In the genomic region with DNA sequence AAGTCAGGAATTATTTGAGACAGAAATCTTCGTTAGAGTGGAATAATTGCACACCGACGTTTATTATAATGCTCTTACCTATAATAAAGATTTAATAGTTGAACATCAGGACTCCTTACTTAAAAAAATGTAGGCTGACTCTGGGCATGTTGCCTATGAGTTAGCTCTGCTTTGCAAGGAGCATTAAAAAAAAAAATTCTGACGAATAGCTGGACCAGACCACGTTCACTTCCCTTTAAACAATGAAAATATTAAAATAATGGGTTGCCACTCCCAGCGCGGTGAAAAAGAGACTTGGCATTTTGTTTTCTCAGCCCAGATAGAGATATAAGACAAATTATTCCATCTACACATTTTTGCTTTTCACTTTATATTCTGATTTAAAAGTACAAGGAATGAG, we compare ENCODE assay signal across 8 cellular contexts. TPM values are rescaled to one million over a fixed set of nuclear protein-coding genes. Genes with fewer than 3 reads are reported as not detected.
DNase-seq lines count a peak whose midpoint lies in the region; ATAC-seq, FAIRE-seq and TF ChIP-seq lines count a peak whose summit lies in the region.

No MANE protein-coding gene starts in this region.

- H3K14ac ChIP-seq in IMR-90 (replicated peaks; ENCODE audit: low read depth, low read length) = 0 out of 2 replicates have a peak overlapping the region, but pooled peaks have one; percentile 8

- peaks cover 8 to 28% of the 10 kb centered on the region in 2 experiments; a peak in 3 of 4 replicates for H3K79me1 ChIP-seq in IMR-90 (ENCODE audit: low read depth in 1 of 2, low read length in 2 of 2)

- dilution Hi-C loops in IMR-90 (cut with HindIII; ENCODE audit: low sequenced_read_pairs, unreplicated experiment) = no loop called here

- H2BK120ac ChIP-seq in IMR-90 (ENCODE audit: low read depth, low read length) = no peak overlapping the region

- ATAC-seq in IMR-90 (ENCODE audit: low read depth) (no peak), K562 (no peak), upper lobe of left lung (ENCODE audit: low FRiP score in 2 of 2) (no peak), HG02759 (IDR thresholded peaks at IDR 0.05; ENCODE audit: unreplicated experiment) (no peak), sciatic nerve (no peak)

- H3K27ac ChIP-seq in IMR-90 (ENCODE audit: insufficient read depth, low read length) = peak overlapping the region; percentile 6; the same call in 1 of the 2 replicates
- peak overlapping the region; percentile 86; the same call in 2 of the 3 replicates for H3K27ac ChIP-seq in K562 (ENCODE audit: extremely low read depth, low read depth, low read length)
- H3K27ac ChIP-seq in upper lobe of left lung = peak overlapping the region; percentile 83 to 93 (median 88)

- peaks cover 0 to 2% (median 0%) of the 10 kb centered on the region in 7 donors for H3K9me3 Mint-ChIP-seq in CD14-positive monocyte

- H3K27ac Mint-ChIP-seq in CD14-positive monocyte = peak overlapping the region; percentile 93 to 98 (median 97)

- H4K20me1 ChIP-seq in IMR-90 (ENCODE audit: insufficient read depth, low read length) = no peaks in the 10 kb centered on the region
- H4K20me1 ChIP-seq in K562 (replicated peaks; ENCODE audit: control insufficient read depth, insufficient read depth, low read length) = 0 out of 2 replicates have a peak, but pooled peaks cover 5% of the 10 kb centered on the region

- H3K4me3 Mint-ChIP-seq in CD14-positive monocyte = peak overlapping the region; percentile 98 to 99

- no peak overlapping the region for H2BK20ac ChIP-seq in IMR-90 (ENCODE audit: low read depth, low read length)

- H2AK5ac ChIP-seq in IMR-90 (ENCODE audit: low read depth, low read length) = no peak overlapping the region

- DNase-seq in CD14-positive monocyte (ENCODE audit: low spot score) (no peak), IMR-90 (peak; percentile 43), K562 (ENCODE audit: extremely low read depth in 1 of 4, low spot score in 3 of 4) (no peak), lower leg skin (ENCODE audit: low spot score in 2 of 2) (no peak), upper lobe of left lung (no peak), sciatic nerve (ENCODE audit: low spot score) (no peak)
- no peak for DNase-seq in central memory CD4-positive, alpha-beta T cell

- H3K18ac ChIP-seq in IMR-90 (ENCODE audit: low read depth, low read length) = peak overlapping the region; percentile 19; the same call in 1 of the 2 replicates

- H3K4me2 ChIP-seq in IMR-90 (ENCODE audit: low read depth, low read length) (peak overlapping the region; percentile 80), K562 (ENCODE audit: insufficient read depth, low read length) (peak overlapping the region; percentile 95)

- no peaks in the 10 kb centered on the region for H3K27me3 ChIP-seq in IMR-90 (ENCODE audit: control insufficient read depth, insufficient read depth, low read length)
- H3K27me3 ChIP-seq in K562 (ENCODE audit: control insufficient read depth in 2 of 2, insufficient read depth in 2 of 2, low read length in 2 of 2) = no peaks in the 10 kb centered on the region
- H3K27me3 ChIP-seq in upper lobe of left lung = no peaks in the 10 kb centered on the region

- no peaks in the 10 kb centered on the region for H3K36me3 ChIP-seq in IMR-90 (ENCODE audit: control insufficient read depth, insufficient read depth, low read length)
- 0 out of 3 replicates have a peak, but pooled peaks cover 3% of the 10 kb centered on the region for H3K36me3 ChIP-seq in K562 (ENCODE audit: control insufficient read depth, insufficient read depth, low read length)
- H3K36me3 ChIP-seq in upper lobe of left lung = no peaks in the 10 kb centered on the region

- H2AFZ ChIP-seq in IMR-90 (replicated peaks; ENCODE audit: low read length, poor library complexity) (no peak overlapping the region), K562 (ENCODE audit: low read depth, low read length) (peak overlapping the region; percentile 98)

- TF ChIP-seq RAD21 in IMR-90 (IDR thresholded peaks at IDR 0.05; ENCODE audit: low read length) (no peak), K562 (CRISPR knock-in tag; conservative IDR thresholded peaks at IDR 0.05 in 1 of 2, IDR thresholded peaks at IDR 0.05 in 1 of 2) (no peak)

- no peak for TF ChIP-seq POLR2A in IMR-90 (IDR thresholded peaks at IDR 0.05; ENCODE audit: low read depth, low read length)
- no peak for TF ChIP-seq POLR2A in K562 (conservative IDR thresholded peaks at IDR 0.05)
- no peak for TF ChIP-seq POLR2A in lower leg skin (IDR thresholded peaks at IDR 0.05)
- no peak for TF ChIP-seq POLR2A in upper lobe of left lung (IDR thresholded peaks at IDR 0.05)

- H3K4ac ChIP-seq in IMR-90 (ENCODE audit: low read depth, low read length) = peak overlapping the region; percentile 22; the same call in 1 of the 2 replicates

- CTCF ChIA-PET in IMR-90 (lab: Yijun Ruan, JAX) (no interaction called here), K562 (lab: Yijun Ruan, JAX; ENCODE audit: low intra/inter-chr PET ratio) (no interaction called here)

- intact Hi-C loops in CD14-positive monocyte (cut with micrococcal nuclease) (loop anchor here (2.0 to 5.0 kb wide), 4 partner anchors 53 to 173 kb away; a partner anchor contains a TSS), IMR-90 (cut with micrococcal nuclease) (loop anchor here (1.0 to 5.0 kb wide), 3 partner anchors 134 to 218 kb away; a partner anchor contains a TSS), K562 (cut with micrococcal nuclease) (loop anchor here (1.0 to 5.0 kb wide), 5 partner anchors 48 to 223 kb away; a partner anchor contains a TSS), lower leg skin (cut with DNase I; ENCODE audit: low total_unique reads) (no loop called here), sciatic nerve (cut with DNase I) (no loop called here)

- H2BK15ac ChIP-seq in IMR-90 (ENCODE audit: low read depth, low read length) = no peak overlapping the region

- H3K9ac ChIP-seq in IMR-90 (ENCODE audit: low read depth, low read length) = peak overlapping the region; percentile 83; the same call in 1 of the 2 replicates
- H3K9ac ChIP-seq in K562 (ENCODE audit: insufficient read depth in 1 of 2, low read depth in 2 of 2, low read length in 2 of 2) = peak overlapping the region in 1 of 2 experiments; percentile 84; a peak in 3 of 4 replicates

- H3K27me3 Mint-ChIP-seq in CD14-positive monocyte (ENCODE audit: low read depth in 3 of 3) = no peaks in the 10 kb centered on the region

- TF ChIP-seq CTCF in CD14-positive monocyte (IDR thresholded peaks at IDR 0.05) (no peak), IMR-90 (conservative IDR thresholded peaks at IDR 0.05; ENCODE audit: low read depth, low read length) (no peak), K562 (IDR thresholded peaks at IDR 0.05 in 2 of 3, conservative IDR thresholded peaks at IDR 0.05 in 1 of 3; ENCODE audit: insufficient read depth in 2 of 3, low read depth in 1 of 3, low read length in 3 of 3) (no peak), lower leg skin (IDR thresholded peaks at IDR 0.05) (no peak), upper lobe of left lung (IDR thresholded peaks at IDR 0.05) (no peak)

- peaks cover 30% of the 10 kb centered on the region for H3K4me1 Mint-ChIP-seq in CD14-positive monocyte

- H3K9me3 ChIP-seq in IMR-90 (ENCODE audit: control insufficient read depth, insufficient read depth, low read length) = no peaks in the 10 kb centered on the region
- H3K9me3 ChIP-seq in K562 (replicated peaks; ENCODE audit: control insufficient read depth, insufficient read depth, low read depth, low read length) = no peaks in the 10 kb centered on the region
- no peaks in the 10 kb centered on the region for H3K9me3 ChIP-seq in upper lobe of left lung

- peak overlapping the region; percentile 28; the same call in 1 of the 2 replicates for H4K91ac ChIP-seq in IMR-90 (ENCODE audit: insufficient read depth, low read depth, low read length)

- H2BK5ac ChIP-seq in IMR-90 (ENCODE audit: low read depth, low read length, poor library complexity, severe bottlenecking) = peak overlapping the region; percentile 86

- TF ChIP-seq EP300 in K562 (IDR thresholded peaks at IDR 0.05; ENCODE audit: low read length) = no peak
- TF ChIP-seq EP300 in upper lobe of left lung (IDR thresholded peaks at IDR 0.05) = no peak

- no peak for FAIRE-seq in K562 (lab: Jason Lieb, UNC)

- no peak overlapping the region for H2AK9ac ChIP-seq in IMR-90 (replicated peaks; ENCODE audit: low read depth, low read length, poor library complexity)

- peak overlapping the region; percentile 13; the same call in 1 of the 2 replicates for H4K5ac ChIP-seq in IMR-90 (ENCODE audit: low read depth, low read length)

- H3K4me1 ChIP-seq in IMR-90 (ENCODE audit: control insufficient read depth, insufficient read depth, low read length) = no peaks in the 10 kb centered on the region
- no peaks in the 10 kb centered on the region; a peak in 3 of 5 replicates for H3K4me1 ChIP-seq in K562 (replicated peaks in 1 of 2; ENCODE audit: control insufficient read depth in 2 of 2, insufficient read depth in 2 of 2, low read length in 2 of 2)
- H3K4me1 ChIP-seq in upper lobe of left lung = peaks cover 19 to 32% (median 25%) of the 10 kb centered on the region in 4 donors

- H3K23ac ChIP-seq in IMR-90 (ENCODE audit: low read depth, low read length) = peak overlapping the region; percentile 30; the same call in 1 of the 2 replicates

- BruUV-seq in IMR-90 (replicated peaks; lab: Mats Ljungman, UMichigan) (no TSS peak), K562 (replicated peaks; lab: Mats Ljungman, UMichigan) (no TSS peak)

- in situ Hi-C loops in IMR-90 (cut with MboI; ENCODE audit: low sequenced_read_pairs) = loop anchor here (10.0 kb wide), 1 partner anchor 170 kb away; a partner anchor contains a TSS
- in situ Hi-C loops in K562 (cut with MboI) = no loop called here

- no CpG with 5 or more reads among the region's 7 CpGs for WGBS in IMR-90 (ENCODE audit: extremely low coverage in 2 of 2, insufficient read length in 1 of 2), 2 experiments
- 0% methylated on average over 7 of the region's 7 CpGs for WGBS in K562 (ENCODE audit: insufficient coverage, low coverage, missing lambda C conversion rate)
- 0 to 1% methylated on average over 7 of the region's 7 CpGs for WGBS in lower leg skin, 2 donors
- WGBS in upper lobe of left lung, 2 donors = 1 to 2% methylated on average over 7 of the region's 7 CpGs

- H3K36me3 Mint-ChIP-seq in CD14-positive monocyte = no peaks in the 10 kb centered on the region

- H3K79me2 ChIP-seq in K562 (ENCODE audit: control insufficient read depth, insufficient read depth, low read length) = peaks cover 83% of the 10 kb centered on the region

- H3K9me1 ChIP-seq in IMR-90 (ENCODE audit: insufficient read depth, low read length) = no peaks in the 10 kb centered on the region
- no peaks in the 10 kb centered on the region for H3K9me1 ChIP-seq in K562 (ENCODE audit: control insufficient read depth, insufficient read depth, low read length)

- peak overlapping the region; percentile 82 for H3K4me3 ChIP-seq in IMR-90 (ENCODE audit: insufficient read depth, low read depth, low read length)
- peak overlapping the region; percentile 91 for H3K4me3 ChIP-seq in K562
- peak overlapping the region; percentile 29 for H3K4me3 ChIP-seq in lower leg skin (ENCODE audit: low read depth, poor library complexity, severe bottlenecking)
- H3K4me3 ChIP-seq in upper lobe of left lung = peak overlapping the region; percentile 42 to 71 (median 68)

- H3K56ac ChIP-seq in IMR-90 (ENCODE audit: extremely low read depth, insufficient read depth, low read length) = peak overlapping the region; percentile 79; the same call in 1 of the 2 replicates

- POLR2A ChIA-PET in IMR-90 (lab: Charles Lee; ENCODE audit: unreplicated experiment) = no interaction called here
- POLR2A ChIA-PET in K562 (lab: Yijun Ruan, JAX) = interaction anchor here (0.8 to 1.7 kb wide), 3 partner anchors 16 to 51 kb away, joined by 3 to 5 read pairs (median 3); a partner anchor contains a TSS

- peak overlapping the region; percentile 53 to 88 for H4K8ac ChIP-seq in IMR-90 (ENCODE audit: low read depth in 2 of 2, low read length in 2 of 2)

RNA-seq across cellular contexts. Expression of a gene that starts 0.5 kb away (rescaled TPM):
- polyA plus RNA-seq in CD14-positive monocyte = 1 to 10 TPM in 1 of 2 donors, under 1 TPM in 1; 0.66 to 1.6 TPM
- total RNA-seq in IMR-90 (2012; rRNA removed) = 7.0 and 10.3 TPM in 2 replicates
- 1.7 TPM in 2 replicates for polyA plus RNA-seq in IMR-90 (2012; rRNA removed)
- 0.55 and 0.57 TPM in 2 replicates for polyA plus RNA-seq in IMR-90 (2012; cell fraction: cytosol; rRNA removed)
- polyA plus RNA-seq in IMR-90 (2012; cell fraction: nucleus; rRNA removed; ENCODE audit: low replicate concordance) = 1.1 and 2.7 TPM in 2 replicates
- total RNA-seq in K562 (2011; cell fraction: chromatin; rRNA removed; ENCODE audit: low replicate concordance) = 27.1 and 71.5 TPM in 2 replicates
- 17.3 and 20.1 TPM in 2 replicates for total RNA-seq in K562 (2011; cell fraction: nucleolus; rRNA removed)
- 29.0 and 35.0 TPM in 2 replicates for total RNA-seq in K562 (2011; cell fraction: nucleoplasm; rRNA removed)
- total RNA-seq in K562 (2014; rRNA removed) = 5.4 and 6.8 TPM in 2 replicates
- total RNA-seq in K562 (2014; rRNA removed; fragmentation: Illumina TruSeq; extraction: Trizol) = 12.8 and 13.7 TPM in 2 replicates
- 10.5 and 11.7 TPM in 2 replicates for total RNA-seq in K562 (2015; rRNA removed; fragmentation: Illumina TruSeq; extraction: Trizol)
- total RNA-seq in K562 (2021) = 10.7 and 14.4 TPM in 2 replicates
- polyA plus RNA-seq in K562 (2011; rRNA removed) = 7.4 and 9.7 TPM in 2 replicates
- polyA plus RNA-seq in K562 (2011; cell fraction: cytosol; rRNA removed) = 2.5 and 2.7 TPM in 2 replicates
- 7.4 and 9.1 TPM in 2 replicates for polyA plus RNA-seq in K562 (2011; cell fraction: nucleus; rRNA removed)
- polyA plus RNA-seq in K562 (2012) = 3.6 and 4.5 TPM in 2 replicates
- polyA plus RNA-seq in K562 (2014; fragmentation: Illumina TruSeq; extraction: Trizol) = 5.1 and 6.2 TPM in 2 replicates
- 1 to 10 TPM; 6.1 TPM for polyA plus RNA-seq in K562 (2014; fragmentation: Nextera tagmentation; extraction: Ambion mirVana)
- polyA plus RNA-seq in K562 (2014; rRNA removed) = 4.0 and 5.1 TPM in 2 replicates
- 22.3 and 24.1 TPM in 2 replicates for polyA minus RNA-seq in K562 (2011; rRNA and poly(A)+ RNA removed)
- 8.4 and 9.6 TPM in 2 replicates for polyA minus RNA-seq in K562 (2011; cell fraction: cytosol; rRNA and poly(A)+ RNA removed)
- polyA minus RNA-seq in K562 (2011; cell fraction: nucleus; rRNA and poly(A)+ RNA removed) = 25.7 and 31.1 TPM in 2 replicates
- 1 to 10 TPM; 3.8 to 9.1 (median 6.0) TPM for total RNA-seq in lower leg skin
- 10 to 100 TPM in 1 of 6 donors, 1 to 10 TPM in 5; 3.3 to 34.6 (median 4.6) TPM for total RNA-seq in upper lobe of left lung
- total RNA-seq in sciatic nerve = 8.8 TPM

RNA-seq across cellular contexts. Expression of a gene that starts 0.9 kb away (rescaled TPM):
- polyA plus RNA-seq in CD14-positive monocyte = 10 to 100 TPM; 42.5 to 50.3 TPM
- total RNA-seq in IMR-90 (2012; rRNA removed) = 8.6 and 31.1 TPM in 2 replicates
- 40.2 and 45.3 TPM in 2 replicates for polyA plus RNA-seq in IMR-90 (2012; rRNA removed)
- 3.9 and 7.7 TPM in 2 replicates for polyA plus RNA-seq in IMR-90 (2012; cell fraction: cytosol; rRNA removed)
- 2.7 and 24.7 TPM in 2 replicates for polyA plus RNA-seq in IMR-90 (2012; cell fraction: nucleus; rRNA removed; ENCODE audit: low replicate concordance)
- total RNA-seq in K562 (2011; cell fraction: chromatin; rRNA removed; ENCODE audit: low replicate concordance) = 9.9 and 32.9 TPM in 2 replicates
- total RNA-seq in K562 (2011; cell fraction: nucleolus; rRNA removed) = 8.2 TPM in 2 replicates
- total RNA-seq in K562 (2011; cell fraction: nucleoplasm; rRNA removed) = 17.8 and 21.4 TPM in 2 replicates
- total RNA-seq in K562 (2014; rRNA removed) = 43.6 and 48.2 TPM in 2 replicates
- total RNA-seq in K562 (2014; rRNA removed; fragmentation: Illumina TruSeq; extraction: Trizol) = 44.5 and 55.6 TPM in 2 replicates
- 48.2 and 54.2 TPM in 2 replicates for total RNA-seq in K562 (2015; rRNA removed; fragmentation: Illumina TruSeq; extraction: Trizol)
- total RNA-seq in K562 (2021) = 53.1 and 56.5 TPM in 2 replicates
- 44.1 and 65.2 TPM in 2 replicates for polyA plus RNA-seq in K562 (2011; rRNA removed)
- polyA plus RNA-seq in K562 (2011; cell fraction: cytosol; rRNA removed) = 5.2 and 13.1 TPM in 2 replicates
- polyA plus RNA-seq in K562 (2011; cell fraction: nucleus; rRNA removed) = 12.7 and 18.0 TPM in 2 replicates
- 59.1 and 85.1 TPM in 2 replicates for polyA plus RNA-seq in K562 (2012)
- 85.5 and 88.0 TPM in 2 replicates for polyA plus RNA-seq in K562 (2014; fragmentation: Illumina TruSeq; extraction: Trizol)
- 10 to 100 TPM; 84.3 to 88.6 TPM for polyA plus RNA-seq in K562 (2014; fragmentation: Nextera tagmentation; extraction: Ambion mirVana)
- 107 and 112 TPM in 2 replicates for polyA plus RNA-seq in K562 (2014; rRNA removed)
- polyA minus RNA-seq in K562 (2011; rRNA and poly(A)+ RNA removed) = 18.3 and 24.1 TPM in 2 replicates
- 6.1 and 9.2 TPM in 2 replicates for polyA minus RNA-seq in K562 (2011; cell fraction: cytosol; rRNA and poly(A)+ RNA removed)
- polyA minus RNA-seq in K562 (2011; cell fraction: nucleus; rRNA and poly(A)+ RNA removed) = 10.5 and 15.4 TPM in 2 replicates
- 10 to 100 TPM; 21.0 to 23.5 (median 21.2) TPM for total RNA-seq in lower leg skin
- total RNA-seq in upper lobe of left lung = 10 to 100 TPM; 10.5 to 54.1 (median 27.1) TPM
- total RNA-seq in sciatic nerve = 47.1 TPM

RNA-seq across cellular contexts. Expression of a gene that starts 51.3 kb away (rescaled TPM):
- polyA plus RNA-seq in CD14-positive monocyte = 1 to 10 TPM; 3.3 to 5.4 TPM
- 25.6 and 29.6 TPM in 2 replicates for total RNA-seq in IMR-90 (2012; rRNA removed)
- polyA plus RNA-seq in IMR-90 (2012; rRNA removed) = 13.1 and 18.1 TPM in 2 replicates
- polyA plus RNA-seq in IMR-90 (2012; cell fraction: cytosol; rRNA removed) = 8.2 and 10.1 TPM in 2 replicates
- polyA plus RNA-seq in IMR-90 (2012; cell fraction: nucleus; rRNA removed; ENCODE audit: low replicate concordance) = 90.5 and 241 TPM in 2 replicates
- 104 and 187 TPM in 2 replicates for total RNA-seq in K562 (2011; cell fraction: chromatin; rRNA removed; ENCODE audit: low replicate concordance)
- 56.2 and 57.9 TPM in 2 replicates for total RNA-seq in K562 (2011; cell fraction: nucleolus; rRNA removed)
- total RNA-seq in K562 (2011; cell fraction: nucleoplasm; rRNA removed) = 61.8 and 67.6 TPM in 2 replicates
- total RNA-seq in K562 (2014; rRNA removed) = 16.8 and 20.7 TPM in 2 replicates
- total RNA-seq in K562 (2014; rRNA removed; fragmentation: Illumina TruSeq; extraction: Trizol) = 30.3 and 31.5 TPM in 2 replicates
- 31.7 and 34.4 TPM in 2 replicates for total RNA-seq in K562 (2015; rRNA removed; fragmentation: Illumina TruSeq; extraction: Trizol)
- total RNA-seq in K562 (2021) = 28.9 and 34.1 TPM in 2 replicates
- 50.4 and 57.6 TPM in 2 replicates for polyA plus RNA-seq in K562 (2011; rRNA removed)
- polyA plus RNA-seq in K562 (2011; cell fraction: cytosol; rRNA removed) = 7.3 and 14.9 TPM in 2 replicates
- polyA plus RNA-seq in K562 (2011; cell fraction: nucleus; rRNA removed) = 210 and 319 TPM in 2 replicates
- 14.4 and 14.5 TPM in 2 replicates for polyA plus RNA-seq in K562 (2012)
- polyA plus RNA-seq in K562 (2014; fragmentation: Illumina TruSeq; extraction: Trizol) = 20.9 and 24.8 TPM in 2 replicates
- polyA plus RNA-seq in K562 (2014; fragmentation: Nextera tagmentation; extraction: Ambion mirVana) = 10 to 100 TPM; 13.3 to 21.2 TPM
- polyA plus RNA-seq in K562 (2014; rRNA removed) = 23.7 and 27.9 TPM in 2 replicates
- 62.8 and 68.7 TPM in 2 replicates for polyA minus RNA-seq in K562 (2011; rRNA and poly(A)+ RNA removed)
- 8.3 and 10.3 TPM in 2 replicates for polyA minus RNA-seq in K562 (2011; cell fraction: cytosol; rRNA and poly(A)+ RNA removed)
- polyA minus RNA-seq in K562 (2011; cell fraction: nucleus; rRNA and poly(A)+ RNA removed) = 98.7 and 145 TPM in 2 replicates
- 10 to 100 TPM; 32.0 to 42.6 (median 34.0) TPM for total RNA-seq in lower leg skin
- total RNA-seq in upper lobe of left lung = 10 to 100 TPM; 18.8 to 38.1 (median 26.9) TPM
- total RNA-seq in sciatic nerve = 52.1 TPM

Comparison
In these comparisons a context has a peak if more than half of its experiments do, and no peak if none do; other contexts are left out.
1. H3K27ac ChIP-seq: peak in every context shown above with its lines; median percentile 88 in upper lobe of left lung; 86 in K562; 6 in IMR-90.
2. H3K4me3 ChIP-seq: peak in every context shown above with its lines; median percentile 91 in K562; 82 in IMR-90; 68 in upper lobe of left lung; 29 in lower leg skin.
3. intact Hi-C loops: an anchor here in CD14-positive monocyte (2.0 to 5.0 kb wide), IMR-90 (1.0 to 5.0 kb wide) and K562 (1.0 to 5.0 kb wide); none called in lower leg skin and sciatic nerve.